ENCODE assay signal across 2 cellular contexts in genomic region chr13:66341038-66341437, GRCh38.
TF ChIP-seq lines count a peak whose summit lies in the region.

No MANE protein-coding gene starts in this region.

TF ChIP-seq in IMR-90, 13 proteins besides CTCF, POLR2A, EP300 and RAD21:
- TF ChIP-seq NFE2L2 (IDR thresholded peaks at IDR 0.05; ENCODE audit: low read depth, low read length) = no peak
- no peak for TF ChIP-seq MXI1 (IDR thresholded peaks at IDR 0.05; ENCODE audit: borderline replicate concordance, low read depth, low read length)
- no peak for TF ChIP-seq RFX5 (IDR thresholded peaks at IDR 0.05; ENCODE audit: low read depth, low read length)
- no peak for TF ChIP-seq RCOR1 (IDR thresholded peaks at IDR 0.05; ENCODE audit: insufficient replicate concordance, low read length)
- no peak for TF ChIP-seq CHD1 (IDR thresholded peaks at IDR 0.05; ENCODE audit: low read depth, low read length)
- TF ChIP-seq SMC3 (IDR thresholded peaks at IDR 0.05; ENCODE audit: low read depth, low read length) = no peak
- no peak for TF ChIP-seq BHLHE40 (IDR thresholded peaks at IDR 0.05; ENCODE audit: low read depth, low read length)
- TF ChIP-seq USF2 (IDR thresholded peaks at IDR 0.05; ENCODE audit: low read depth, low read length) = no peak
- no peak for TF ChIP-seq MAFK (IDR thresholded peaks at IDR 0.05; ENCODE audit: low read depth, low read length)
- no peak for TF ChIP-seq MAZ (IDR thresholded peaks at IDR 0.05; ENCODE audit: borderline replicate concordance, low read depth, low read length)
- TF ChIP-seq CEBPB (IDR thresholded peaks at IDR 0.05; ENCODE audit: low read depth, low read length) = no peak
- TF ChIP-seq ELK1 (IDR thresholded peaks at IDR 0.05; ENCODE audit: borderline replicate concordance, low read depth, low read length) = no peak
- no peak for TF ChIP-seq FOS (IDR thresholded peaks at IDR 0.05; ENCODE audit: low read depth, low read length)

TF ChIP-seq in H1, 55 proteins besides CTCF, POLR2A, EP300 and RAD21:
- TF ChIP-seq TAF7 (optimal IDR thresholded peaks at IDR 0.05; ENCODE audit: borderline replicate concordance, low read depth, low read length) = no peak
- no peak for TF ChIP-seq CHD1 (IDR thresholded peaks at IDR 0.05; ENCODE audit: low read depth, low read length)
- no peak for TF ChIP-seq KDM1A (IDR thresholded peaks at IDR 0.05; ENCODE audit: borderline replicate concordance, low read length)
- no peak for TF ChIP-seq BCL11A (IDR thresholded peaks at IDR 0.05; ENCODE audit: low read depth in 2 of 2, low read length in 2 of 2)
- no peak for TF ChIP-seq CHD2 (IDR thresholded peaks at IDR 0.05; ENCODE audit: low read length)
- TF ChIP-seq POLR2AphosphoS5 (IDR thresholded peaks at IDR 0.05; ENCODE audit: low read depth, low read length) = no peak
- TF ChIP-seq TBP (IDR thresholded peaks at IDR 0.05; ENCODE audit: low read depth, low read length) = no peak
- TF ChIP-seq ZNF274 (IDR thresholded peaks at IDR 0.05; ENCODE audit: borderline replicate concordance, extremely low read depth, low read length) = no peak
- no peak for TF ChIP-seq EGR1 (IDR thresholded peaks at IDR 0.05; ENCODE audit: borderline replicate concordance, low read depth, low read length)
